1 cellular context compared by ENCODE assay signal in genomic region chrX:12971282-12972003, GRCh38.
TF ChIP-seq lines count a peak whose summit lies in the region.

No MANE protein-coding gene starts in this region.

TF ChIP-seq in K562, 482 proteins besides CTCF, POLR2A, EP300 and RAD21 (continued from another document):
- TF ChIP-seq ZNF518B (CRISPR knock-in tag; IDR thresholded peaks at IDR 0.05) (no peak), MAX (CRISPR knock-in tag; IDR thresholded peaks at IDR 0.05) (no peak), PYGO2 (tag; IDR thresholded peaks at IDR 0.05) (no peak), ARID1B (IDR thresholded peaks at IDR 0.05) (no peak), CBX3 (IDR thresholded peaks at IDR 0.05; ENCODE audit: borderline replicate concordance in 1 of 2, low read length in 2 of 2) (no peak), TFAM (CRISPR knock-in tag; conservative IDR thresholded peaks at IDR 0.05) (no peak), THAP12 (CRISPR knock-in tag; IDR thresholded peaks at IDR 0.05) (no peak), MCM7 (IDR thresholded peaks at IDR 0.05) (no peak), FOXA3 (CRISPR knock-in tag; conservative IDR thresholded peaks at IDR 0.05 in 1 of 2, IDR thresholded peaks at IDR 0.05 in 1 of 2) (no peak), FOXP1 (CRISPR knock-in tag; IDR thresholded peaks at IDR 0.05) (no peak)
